In genomic region chr6:158558415-158559306, GRCh38 we compare ENCODE assay signal across 9 cellular contexts. TPM values are rescaled to one million over a fixed set of nuclear protein-coding genes. Genes with fewer than 3 reads are reported as not detected.
DNase-seq lines count a peak whose midpoint lies in the region; ATAC-seq and TF ChIP-seq lines count a peak whose summit lies in the region.
"Had no signal": no experiment of that assay in that cellular context is flagged by ENCODE, and none has a peak within 500 bp of the region (broad histone marks: within the 10 kb centered on the region; RNA-seq: fewer than 3 reads in every experiment).

No MANE protein-coding gene starts in this region.

- H3K4me1 ChIP-seq in GM23338 (ENCODE audit: insufficient read depth) (peaks cover 11% of the 10 kb centered on the region), OCI-LY3 (ENCODE audit: low read length) (peaks cover 12% of the 10 kb centered on the region), osteoblast (ENCODE audit: insufficient read depth, low read length) (peaks cover 32% of the 10 kb centered on the region)

- H3K4me2 ChIP-seq in GM23338 (peak overlapping the region; percentile 88), OCI-LY3 (ENCODE audit: low read length) (0 out of 2 replicates have a peak overlapping the region, but pooled peaks have one; percentile 88), osteoblast (ENCODE audit: insufficient read depth, low read length) (no peak overlapping the region)

- H3K79me2 ChIP-seq in GM23338 (replicated peaks; ENCODE audit: insufficient read depth) (peaks cover 32% of the 10 kb centered on the region), OCI-LY3 (ENCODE audit: low read length) (peaks cover 32% of the 10 kb centered on the region), osteoblast (ENCODE audit: insufficient read depth, low read length) (peaks cover 36% of the 10 kb centered on the region)

- no peaks in the 10 kb centered on the region for H3K9me2 ChIP-seq in GM23338 (ENCODE audit: insufficient read depth)

- peak overlapping the region; percentile 95 for H3K4me3 Mint-ChIP-seq in GM23338

- H3K9ac ChIP-seq in OCI-LY3 (ENCODE audit: low read length): no peak overlapping the region

- H3K4me3 ChIP-seq in GM23338 (peak overlapping the region; percentile 65), OCI-LY3 (ENCODE audit: low read length) (no peak overlapping the region), dorsolateral prefrontal cortex (peak overlapping the region in 24 of 59 donors; percentile 79 to 97 (median 90)), osteoblast (ENCODE audit: insufficient read depth, low read length) (no peak overlapping the region)

- peak overlapping the region; percentile 100 for H2AFZ ChIP-seq in GM23338
- H2AFZ ChIP-seq in OCI-LY3 (ENCODE audit: low read depth, low read length): peak overlapping the region; percentile 88; the same call in 1 of the 2 replicates
- peak overlapping the region; percentile 98 for H2AFZ ChIP-seq in osteoblast (ENCODE audit: low read length)

- H3K27ac Mint-ChIP-seq in GM23338: no peak overlapping the region

- H3K9me3 Mint-ChIP-seq in GM23338: no peaks in the 10 kb centered on the region

- DNase-seq in GM23338 (ENCODE audit: low spot score): no peak
- peak in 1 of 10 donors; percentile 28 for DNase-seq in dorsolateral prefrontal cortex
- no peak for DNase-seq in osteoblast (ENCODE audit: insufficient read length, low spot score, missing footprints)
- DNase-seq in SKM-1 treated with dmso at 0.1 percent for 144 hours (lab: John Stamatoyannopoulos, UW; ENCODE audit: unreplicated experiment): no peak
- DNase-seq in T1000 (lab: John Stamatoyannopoulos, UW): no peak
- DNase-seq in C1 segment of cervical spinal cord (lab: John Stamatoyannopoulos, UW): no peak
- DNase-seq: NCI-H2107 had no signal

- H4K20me1 ChIP-seq in GM23338 (replicated peaks; ENCODE audit: insufficient read depth) (peaks cover 22% of the 10 kb centered on the region), OCI-LY3 (ENCODE audit: insufficient read depth, low read length) (peaks cover 12% of the 10 kb centered on the region; the same call in 1 of the 2 replicates), osteoblast (ENCODE audit: insufficient read depth, low read length) (peaks cover 23% of the 10 kb centered on the region)

- H3K9me3 ChIP-seq in OCI-LY3 (ENCODE audit: insufficient read depth, low read length) (no peaks in the 10 kb centered on the region), osteoblast (ENCODE audit: low read depth, low read length) (no peaks in the 10 kb centered on the region)

- H3F3A ChIP-seq in GM23338 (replicated peaks; ENCODE audit: low read depth): peaks cover 8% of the 10 kb centered on the region; the same call in 1 of the 2 replicates

- ATAC-seq in GM23338: no peak

- no peaks in the 10 kb centered on the region for H3K36me3 ChIP-seq in GM23338 (ENCODE audit: insufficient read depth)
- no peaks in the 10 kb centered on the region for H3K36me3 ChIP-seq in OCI-LY3 (replicated peaks; ENCODE audit: low read depth, low read length)
- H3K36me3 ChIP-seq in osteoblast (ENCODE audit: insufficient read depth, low read length): no peaks in the 10 kb centered on the region

- peaks cover 20% of the 10 kb centered on the region for H3K4me1 Mint-ChIP-seq in GM23338

- intact Hi-C loops in dorsolateral prefrontal cortex (cut with DNase I): loop anchor here (5.0 kb wide), 2 partner anchors 84 to 326 kb away; partner anchors contain the start of gene DYNLT1 (in 1 of the 2)

- H3K27me3 Mint-ChIP-seq in GM23338 (ENCODE audit: insufficient read depth, low read depth, poor library complexity): peaks cover 11% of the 10 kb centered on the region

- H3K36me3 Mint-ChIP-seq in GM23338 (ENCODE audit: low read depth): peaks cover 2% of the 10 kb centered on the region; the same call in 2 of the 3 replicates

- H3K27me3 ChIP-seq in GM23338 (ENCODE audit: insufficient read depth) (no peaks in the 10 kb centered on the region), OCI-LY3 (ENCODE audit: low read depth, low read length) (no peaks in the 10 kb centered on the region), dorsolateral prefrontal cortex (no peaks in the 10 kb centered on the region), osteoblast (ENCODE audit: insufficient read depth, low read length) (peaks cover 11% of the 10 kb centered on the region)
- H3K27me3 ChIP-seq: SJSA1 had no signal

- no peak for TF ChIP-seq CTCF in GM23338 (conservative IDR thresholded peaks at IDR 0.05; ENCODE audit: low read depth in 2 of 2)
- no peak for TF ChIP-seq CTCF in OCI-LY3 (IDR thresholded peaks at IDR 0.05; ENCODE audit: low read depth, low read length)
- TF ChIP-seq CTCF in dorsolateral prefrontal cortex (IDR thresholded peaks at IDR 0.05 in 54 of 56, conservative IDR thresholded peaks at IDR 0.05 in 2 of 56; ENCODE audit: low read depth in 1 of 56, partially characterized antibody in 56 of 56): no peak
- TF ChIP-seq CTCF in osteoblast (IDR thresholded peaks at IDR 0.05; ENCODE audit: extremely low read depth, low read depth, low read length): no peak

- no peak overlapping the region for H3K27ac ChIP-seq in GM23338 (ENCODE audit: low read depth)
- no peak overlapping the region for H3K27ac ChIP-seq in OCI-LY3 (ENCODE audit: low read length)
- H3K27ac ChIP-seq in dorsolateral prefrontal cortex: peak overlapping the region in 44 of 59 donors; percentile 17 to 93 (median 84)
- no peak overlapping the region for H3K27ac ChIP-seq in osteoblast (ENCODE audit: low read depth, low read length)

TF ChIP-seq in GM23338, 12 proteins besides CTCF, POLR2A, EP300 and RAD21:
- TF ChIP-seq JUNB (IDR thresholded peaks at IDR 0.05; ENCODE audit: unreplicated experiment) (no peak), ETS1 (IDR thresholded peaks at IDR 0.05) (no peak), EZH2phosphoT487 (IDR thresholded peaks at IDR 0.05; ENCODE audit: unreplicated experiment) (no peak)

RNA-seq across cellular contexts. Expression of gene TMEM181, which starts 1.2 kb away (rescaled TPM):
- 25.2 and 28.2 TPM in 2 replicates for total RNA-seq in GM23338 (2014; rRNA removed; shearing (Covaris generic))
- polyA plus RNA-seq in GM23338 (2016; fragmentation: Nextera tagmentation; extraction: Ambion mirVana): 11.9 and 12.3 TPM in 2 replicates
- total RNA-seq in dorsolateral prefrontal cortex (10 to 100 TPM; 23.4 to 51.6 (median 36.0) TPM), osteoblast (43.3 and 43.8 TPM in 2 replicates)

Comparison
In these comparisons a context has a peak if more than half of its experiments do, and no peak if none do; other contexts are left out.
1. H3K27ac ChIP-seq: peak in dorsolateral prefrontal cortex (44 of 59); none in GM23338 (single experiment), OCI-LY3 (single experiment) and osteoblast (single experiment).
2. Peak in every context shown above with its lines, with median percentiles within 50 percentile points of each other: H2AFZ ChIP-seq.